In genomic region chr1:57506941-57507340, GRCh38 we compare ENCODE assay signal across 33 cellular contexts.
"Had no signal": no experiment of that assay in that cellular context is flagged by ENCODE, and none has a peak within 500 bp of the region (broad histone marks: within the 10 kb centered on the region; RNA-seq: fewer than 3 reads in every experiment).

No MANE protein-coding gene starts in this region.

- H3K36me3 Mint-ChIP-seq: activated naive CD4-positive, alpha-beta T cell treated with anti-CD3 and anti-CD28 coated beads, Interleukin-2, amount 10 ng/mL, durations not matched to agents 7 days and 5 days; activated naive CD8-positive, alpha-beta T cell treated with anti-CD3 and anti-CD28 coated beads, Interleukin-2, amount 10 ng/mL, durations not matched to agents 7 days and 5 days; brain; WTC11 had no signal

- H3K36me3 ChIP-seq: ascending aorta, breast epithelium, cardiac muscle cell, esophagus muscularis mucosa, gastrocnemius medialis, heart left ventricle had no signal

- H3K4me3 ChIP-seq: ascending aorta, breast epithelium, cardiac muscle cell, esophagus muscularis mucosa, gastrocnemius medialis, heart left ventricle had no signal

- DNase-seq: activated CD4-positive, alpha-beta memory T cell treated with anti-CD3 and anti-CD28 coated beads, Interleukin-2, amount 10 ng/mL, durations not matched to agents 7 days and 5 days; activated CD4-positive, alpha-beta T cell treated with anti-CD3 and anti-CD28 coated beads for 1 hour; activated CD4-positive, alpha-beta T cell treated with anti-CD3 and anti-CD28 coated beads for 4 hours; activated CD4-positive, alpha-beta T cell treated with anti-CD3 and anti-CD28 coated beads, Interleukin-2, amount 10 ng/mL, durations not matched to agents 7 days and 5 days; activated CD4-positive, alpha-beta T cell treated with anti-CD3 and anti-CD28 coated beads, Interleukin-2, amount 50 U/mL, for 4 hours; activated CD8-positive, alpha-beta memory T cell treated with anti-CD3 and anti-CD28 coated beads, Interleukin-2, amount 50 U/mL, for 48 hours; activated gamma-delta T cell; activated naive CD4-positive, alpha-beta T cell; activated naive CD4-positive, alpha-beta T cell treated with anti-CD3 and anti-CD28 coated beads, Interleukin-2, amount 10 ng/mL, durations not matched to agents 7 days and 5 days; activated naive CD8-positive, alpha-beta T cell treated with anti-CD3 and anti-CD28 coated beads, Interleukin-2, amount 10 ng/mL, durations not matched to agents 7 days and 5 days; activated T-cell treated with anti-CD3 and anti-CD28 coated beads for 4 hours; activated T-cell treated with anti-CD3 and anti-CD28 coated beads, Interleukin-2, amount 50 U/mL, for 24 hours; activated T-cell treated with anti-CD3 and anti-CD28 coated beads, Interleukin-2, amount 50 U/mL, for 72 hours; central memory CD4-positive, alpha-beta T cell; cortex of kidney; dermis blood vessel endothelial cell; effector CD4-positive, alpha-beta T cell; effector memory CD8-positive, alpha-beta T cell; erythroblast; foreskin keratinocyte; gastrocnemius medialis; glutamatergic neuron; heart left ventricle; T-helper 17 cell; T1000 had no signal

- H3K9me3 ChIP-seq: ascending aorta, breast epithelium, esophagus muscularis mucosa, gastrocnemius medialis, heart left ventricle had no signal

- H3K27me3 Mint-ChIP-seq: activated CD4-positive, alpha-beta memory T cell treated with anti-CD3 and anti-CD28 coated beads, Interleukin-2, amount 10 ng/mL, durations not matched to agents 7 days and 5 days; activated CD4-positive, alpha-beta T cell treated with anti-CD3 and anti-CD28 coated beads, Interleukin-2, amount 10 ng/mL, durations not matched to agents 7 days and 5 days; activated naive CD8-positive, alpha-beta T cell treated with anti-CD3 and anti-CD28 coated beads, Interleukin-2, amount 10 ng/mL, durations not matched to agents 7 days and 5 days; activated T-cell treated with anti-CD3 and anti-CD28 coated beads, Interleukin-2, amount 50 U/mL, for 24 hours; brain; effector memory CD8-positive, alpha-beta T cell; T-helper 17 cell had no signal

- H3K4me1 Mint-ChIP-seq: activated CD4-positive, alpha-beta memory T cell treated with anti-CD3 and anti-CD28 coated beads, Interleukin-2, amount 10 ng/mL, durations not matched to agents 7 days and 5 days; activated CD4-positive, alpha-beta T cell treated with anti-CD3 and anti-CD28 coated beads, Interleukin-2, amount 10 ng/mL, durations not matched to agents 7 days and 5 days; activated naive CD4-positive, alpha-beta T cell treated with anti-CD3 and anti-CD28 coated beads, Interleukin-2, amount 10 ng/mL, durations not matched to agents 7 days and 5 days; activated naive CD8-positive, alpha-beta T cell treated with anti-CD3 and anti-CD28 coated beads, Interleukin-2, amount 10 ng/mL, durations not matched to agents 7 days and 5 days; brain; T-helper 17 cell; WTC11 had no signal

- H3K27ac Mint-ChIP-seq: activated CD4-positive, alpha-beta memory T cell treated with anti-CD3 and anti-CD28 coated beads, Interleukin-2, amount 10 ng/mL, durations not matched to agents 7 days and 5 days; activated CD4-positive, alpha-beta T cell treated with anti-CD3 and anti-CD28 coated beads, Interleukin-2, amount 10 ng/mL, durations not matched to agents 7 days and 5 days; activated naive CD4-positive, alpha-beta T cell treated with anti-CD3 and anti-CD28 coated beads, Interleukin-2, amount 10 ng/mL, durations not matched to agents 7 days and 5 days; activated naive CD4-positive, alpha-beta T cell treated with anti-CD3 and anti-CD28 coated beads, Interleukin-2, amount 50 U/mL, for 72 hours; activated naive CD8-positive, alpha-beta T cell treated with anti-CD3 and anti-CD28 coated beads, Interleukin-2, amount 10 ng/mL, durations not matched to agents 7 days and 5 days; activated T-cell treated with anti-CD3 and anti-CD28 coated beads, Interleukin-2, amount 50 U/mL, for 24 hours; activated T-cell treated with anti-CD3 and anti-CD28 coated beads, Interleukin-2, amount 50 U/mL, for 72 hours; brain; effector memory CD8-positive, alpha-beta T cell; T-helper 17 cell; T-helper 2 cell treated with Interferon-gamma antibody and Interleukin-4, amounts not matched to agents 5 μg/mL and 100 μg/mL, for 36 hours; WTC11 had no signal

- H3K9me3 Mint-ChIP-seq: activated CD4-positive, alpha-beta memory T cell treated with anti-CD3 and anti-CD28 coated beads, Interleukin-2, amount 10 ng/mL, durations not matched to agents 7 days and 5 days; activated CD4-positive, alpha-beta T cell treated with anti-CD3 and anti-CD28 coated beads, Interleukin-2, amount 10 ng/mL, durations not matched to agents 7 days and 5 days; activated naive CD4-positive, alpha-beta T cell treated with anti-CD3 and anti-CD28 coated beads, Interleukin-2, amount 10 ng/mL, durations not matched to agents 7 days and 5 days; activated naive CD8-positive, alpha-beta T cell treated with anti-CD3 and anti-CD28 coated beads, Interleukin-2, amount 10 ng/mL, durations not matched to agents 7 days and 5 days; activated T-cell treated with anti-CD3 and anti-CD28 coated beads, Interleukin-2, amount 50 U/mL, for 24 hours; brain; T-helper 2 cell treated with Interferon-gamma antibody and Interleukin-4, amounts not matched to agents 5 μg/mL and 100 μg/mL, for 36 hours had no signal

- H3K4me3 Mint-ChIP-seq: activated CD4-positive, alpha-beta memory T cell treated with anti-CD3 and anti-CD28 coated beads, Interleukin-2, amount 10 ng/mL, durations not matched to agents 7 days and 5 days; activated CD4-positive, alpha-beta T cell treated with anti-CD3 and anti-CD28 coated beads, Interleukin-2, amount 10 ng/mL, durations not matched to agents 7 days and 5 days; activated naive CD4-positive, alpha-beta T cell treated with anti-CD3 and anti-CD28 coated beads, Interleukin-2, amount 10 ng/mL, durations not matched to agents 7 days and 5 days; activated naive CD8-positive, alpha-beta T cell treated with anti-CD3 and anti-CD28 coated beads, Interleukin-2, amount 10 ng/mL, durations not matched to agents 7 days and 5 days; activated T-cell treated with anti-CD3 and anti-CD28 coated beads, Interleukin-2, amount 50 U/mL, for 24 hours; activated T-cell treated with anti-CD3 and anti-CD28 coated beads, Interleukin-2, amount 50 U/mL, for 72 hours; brain; effector memory CD8-positive, alpha-beta T cell; T-helper 17 cell; T-helper 2 cell treated with Interferon-gamma antibody and Interleukin-4, amounts not matched to agents 5 μg/mL and 100 μg/mL, for 36 hours; WTC11 had no signal

- H3K27ac ChIP-seq: ascending aorta, breast epithelium, cardiac muscle cell, esophagus muscularis mucosa, foreskin keratinocyte, gastrocnemius medialis, heart left ventricle had no signal

- H3K4me1 ChIP-seq: ascending aorta, breast epithelium, esophagus muscularis mucosa, foreskin keratinocyte, gastrocnemius medialis, heart left ventricle had no signal

- H3K27me3 ChIP-seq: ascending aorta, breast epithelium, cardiac muscle cell, esophagus muscularis mucosa, gastrocnemius medialis, heart left ventricle had no signal

- ATAC-seq: activated naive CD4-positive, alpha-beta T cell treated with anti-CD3 and anti-CD28 coated beads, Interleukin-2, amount 50 U/mL, for 72 hours; activated T-cell treated with anti-CD3 and anti-CD28 coated beads, Interleukin-2, amount 50 U/mL, for 72 hours; effector memory CD8-positive, alpha-beta T cell; foreskin keratinocyte; gastrocnemius medialis; heart left ventricle; T-helper 17 cell; WTC11 had no signal
